In the genomic region with DNA sequence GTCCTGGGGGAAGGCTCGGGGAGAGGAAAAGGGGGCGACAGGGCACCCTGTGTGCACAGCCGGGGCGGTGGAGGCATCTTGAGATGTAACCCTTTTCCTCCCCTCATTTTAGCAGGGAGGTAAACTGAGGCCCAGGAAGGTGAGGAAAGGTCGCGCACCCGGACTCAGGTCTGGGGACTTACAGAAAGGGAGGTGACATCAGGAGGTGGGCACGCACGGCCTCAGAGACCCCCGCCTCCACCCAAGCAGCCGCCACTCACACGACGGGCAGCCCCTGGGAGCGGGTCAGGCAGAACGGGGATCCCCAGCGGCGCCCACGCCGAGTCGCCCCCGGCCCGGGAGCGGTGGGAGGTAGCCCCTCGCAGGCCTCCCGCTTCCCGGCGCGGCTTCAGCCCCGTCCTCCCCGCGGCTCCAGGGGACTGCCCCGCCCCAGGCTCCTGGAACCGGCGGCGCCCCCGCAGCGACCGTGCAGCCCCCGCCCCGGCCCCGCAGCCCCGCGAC, we compare ENCODE assay signal across 8 cellular contexts. TPM values are rescaled to one million over a fixed set of nuclear protein-coding genes. Genes with fewer than 3 reads are reported as not detected.
A peak's percentile ranks its signal among the peaks of the same experiment; 100 is the strongest.
DNase-seq lines count a peak whose midpoint lies in the region; ATAC-seq and TF ChIP-seq lines count a peak whose summit lies in the region.

No MANE protein-coding gene starts in this region.

- H3K79me2 ChIP-seq in smooth muscle cell (ENCODE audit: low read depth): peaks cover 53% of the 10 kb centered on the region

- no peaks in the 10 kb centered on the region for H3K9me3 ChIP-seq in smooth muscle cell (replicated peaks; ENCODE audit: low read depth)

- DNase-seq in GM12865 (ENCODE audit: low read depth) (no peak), WTC11 (ENCODE audit: low spot score) (no peak), left ventricle myocardium superior (peak; percentile 40), smooth muscle cell (lab: John Stamatoyannopoulos, UW; ENCODE audit: unreplicated experiment) (no peak)
- DNase-seq in stimulated activated CD4-positive, alpha-beta T cell treated with anti-CD3 and anti-CD28 coated beads, Interleukin-4, amount 100 ng/mL, for 24 hours: no peak

- peaks cover 2% of the 10 kb centered on the region; the same call in 1 of the 2 replicates for H3K27me3 Mint-ChIP-seq in WTC11 (ENCODE audit: low read depth)

- peaks cover 3% of the 10 kb centered on the region; the same call in 1 of the 2 replicates for H3K4me1 Mint-ChIP-seq in WTC11

- H3K36me3 ChIP-seq in smooth muscle cell (ENCODE audit: low read depth): no peaks in the 10 kb centered on the region

- intact Hi-C loops in left ventricle myocardium superior (cut with micrococcal nuclease): no loop called here

- H2AFZ ChIP-seq in smooth muscle cell (ENCODE audit: low read depth): no peak overlapping the region

- POLR2A ChIA-PET in WTC11 (lab: Charles Lee): interaction anchor here (0.6 kb wide), 1 partner anchor 115 kb away, joined by 3 read pairs; no protein-coding TSS in a partner anchor

- peaks cover 11% of the 10 kb centered on the region for H3K9me3 Mint-ChIP-seq in WTC11

- CTCF ChIA-PET in WTC11 (lab: Charles Lee): interaction anchor here (0.5 to 3.0 kb wide), 10 partner anchors 10 to 509 kb away, joined by 3 to 22 read pairs (median 4); partner anchors contain the start of gene TJP3

- H3K27ac Mint-ChIP-seq in WTC11: no peak overlapping the region

- peaks cover 47% of the 10 kb centered on the region for H4K20me1 ChIP-seq in smooth muscle cell (ENCODE audit: low read depth)

- no peaks in the 10 kb centered on the region for H3K36me3 Mint-ChIP-seq in WTC11

- no peak for TF ChIP-seq CTCF in GM12865 (IDR thresholded peaks at IDR 0.05; ENCODE audit: insufficient read depth, low read depth, low read length, missing control alignments)
- no peak for TF ChIP-seq CTCF in WTC11 (IDR thresholded peaks at IDR 0.05)
- no peak for TF ChIP-seq CTCF in smooth muscle cell (IDR thresholded peaks at IDR 0.05; ENCODE audit: borderline replicate concordance, insufficient read depth, poor library complexity, severe bottlenecking)

- H3K27ac ChIP-seq in smooth muscle cell (ENCODE audit: low read depth): peak overlapping the region; percentile 47

- H3K4me3 ChIP-seq in GM12865 (ENCODE audit: low read depth, low read length): peak overlapping the region; percentile 86
- peak overlapping the region; percentile 71 for H3K4me3 ChIP-seq in smooth muscle cell

- no peaks in the 10 kb centered on the region for H3K27me3 ChIP-seq in smooth muscle cell (ENCODE audit: low read depth)

- H3K4me1 ChIP-seq in smooth muscle cell (ENCODE audit: low read depth): no peaks in the 10 kb centered on the region

- H3K4me2 ChIP-seq in smooth muscle cell: peak overlapping the region; percentile 98

- peak overlapping the region; percentile 78 for H3K4me3 Mint-ChIP-seq in WTC11

- 5% methylated on average over 22 of the region's 43 CpGs for WGBS in smooth muscle cell (ENCODE audit: low lambda C conversion rate)

- H3F3A ChIP-seq in smooth muscle cell (ENCODE audit: low read depth): no peaks in the 10 kb centered on the region

- ATAC-seq in HG02763 (IDR thresholded peaks at IDR 0.05; ENCODE audit: unreplicated experiment) (peak; percentile 8), WTC11 (peak; percentile 4; the same call in 1 of the 2 replicates), left ventricle myocardium superior (peak; percentile 20), GM21447 (IDR thresholded peaks at IDR 0.05; ENCODE audit: unreplicated experiment) (no peak), HG02623 (IDR thresholded peaks at IDR 0.05; ENCODE audit: unreplicated experiment) (no peak)

- H3K9ac ChIP-seq in smooth muscle cell (ENCODE audit: low read depth): peak overlapping the region; percentile 74

TF ChIP-seq in WTC11, 78 proteins besides CTCF, POLR2A, EP300 and RAD21:
- TF ChIP-seq PREB (CRISPR knock-in tag; IDR thresholded peaks at IDR 0.05; ENCODE audit: borderline replicate concordance) (no peak), ZNF219 (CRISPR knock-in tag; IDR thresholded peaks at IDR 0.05; ENCODE audit: borderline replicate concordance) (0 out of 2 replicates have a peak, but pooled peaks have one; percentile 28), ATF1 (CRISPR knock-in tag; IDR thresholded peaks at IDR 0.05) (no peak), HMGXB4 (CRISPR knock-in tag; IDR thresholded peaks at IDR 0.05) (peak; percentile 25; the same call in 1 of the 2 replicates)

RNA-seq across cellular contexts. Expression of gene PIP5K1C, which starts 0.5 kb away (rescaled TPM):
- 34.0 to 36.2 TPM (median 36.0 TPM) in 3 replicates for total RNA-seq in WTC11 (2021)
- 34.7 TPM for total RNA-seq in left ventricle myocardium superior
- total RNA-seq in smooth muscle cell: 8.2 and 13.2 TPM in 2 replicates
- 27.2 and 29.9 TPM in 2 replicates for polyA plus RNA-seq in smooth muscle cell

RNA-seq across cellular contexts. Expression of gene TJP3, which starts 8.4 kb away (rescaled TPM):
- total RNA-seq in WTC11 (2021) (36.2 to 44.0 TPM (median 39.7 TPM) in 3 replicates), left ventricle myocardium superior (0.22 TPM), smooth muscle cell (1.7 and 6.2 TPM in 2 replicates)
- polyA plus RNA-seq in smooth muscle cell: 1.2 and 9.0 TPM in 2 replicates

Comparison
In these comparisons a context has a peak if more than half of its experiments do, and no peak if none do; other contexts are left out.
1. ATAC-seq: peak in HG02763 (single experiment), WTC11 (single experiment) and left ventricle myocardium superior (single experiment); none in GM21447 (single experiment) and HG02623 (single experiment).